Comparison of ENCODE assay signal across 9 cellular contexts in the genomic region with DNA sequence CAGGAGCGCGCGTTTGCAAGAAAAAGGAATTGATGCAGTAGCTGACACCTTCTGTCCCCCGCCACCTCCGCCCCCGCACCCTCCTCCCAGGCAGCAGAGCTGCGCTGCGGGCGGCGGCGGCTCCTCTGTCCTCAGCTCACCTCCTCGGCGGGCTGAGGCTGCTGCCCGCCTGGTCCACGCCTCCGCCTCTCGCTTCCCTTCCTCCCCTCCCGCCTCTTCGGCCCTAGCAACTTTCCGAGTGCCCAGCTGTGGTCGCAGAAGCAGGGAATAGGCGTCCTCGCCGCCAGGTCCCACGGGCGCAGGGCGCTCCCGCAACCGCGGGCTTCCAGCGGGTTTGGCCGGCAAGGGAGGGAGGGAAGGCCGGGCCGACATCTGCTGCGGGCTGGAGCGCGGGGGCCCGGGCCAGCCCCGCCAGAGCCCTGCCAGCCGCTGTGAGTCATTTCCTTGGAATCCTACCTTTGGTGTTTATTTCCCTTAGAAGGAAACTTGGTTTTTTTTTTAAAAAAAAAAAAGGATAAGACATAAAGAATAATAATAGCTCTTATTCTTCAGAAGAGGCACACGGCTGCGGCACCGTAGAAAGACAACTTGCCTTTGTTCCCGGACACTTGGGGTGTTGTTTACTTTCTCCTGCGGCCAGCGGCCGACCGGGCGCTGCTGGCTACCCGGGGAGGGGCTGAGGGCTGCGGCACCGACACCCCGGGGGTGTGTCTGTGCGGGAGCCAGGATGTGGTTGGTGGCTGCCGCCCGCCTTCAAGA. TPM values are rescaled to one million over a fixed set of nuclear protein-coding genes. Genes with fewer than 3 reads are reported as not detected.
A peak's percentile ranks its signal among the peaks of the same experiment; 100 is the strongest.
DNase-seq lines count a peak whose midpoint lies in the region; ATAC-seq and TF ChIP-seq lines count a peak whose summit lies in the region.
"Had no signal": no experiment of that assay in that cellular context is flagged by ENCODE, and none has a peak within 500 bp of the region (broad histone marks: within the 10 kb centered on the region; RNA-seq: fewer than 3 reads in every experiment).

No MANE protein-coding gene starts in this region.

- POLR2A ChIA-PET in GM10248 (lab: Yijun Ruan, JAX) = no interaction called here

- in situ Hi-C loops in astrocyte of the spinal cord (cut with HindIII; ENCODE audit: low sequenced_read_pairs) = no loop called here

- TF ChIP-seq CTCF in GM10248 (IDR thresholded peaks at IDR 0.05; ENCODE audit: control extremely low read depth, extremely low read depth, low read depth, missing control alignments) (no peak), astrocyte of the spinal cord (IDR thresholded peaks at IDR 0.05; ENCODE audit: low read depth, low read length) (no peak), psoas muscle (IDR thresholded peaks at IDR 0.05) (no peak)

- WGBS in psoas muscle, 3 donors = 2 to 6% (median 4%) methylated on average over 40 to 56 of the region's 56 CpGs

- H3K4me3 ChIP-seq in astrocyte of the spinal cord (ENCODE audit: low read depth, low read length) (peak overlapping the region; percentile 80), psoas muscle (peak overlapping the region; percentile 71)

- peaks cover 15% of the 10 kb centered on the region for H3K4me1 ChIP-seq in psoas muscle

- intact Hi-C loops in psoas muscle (cut with DNase I) = no loop called here

- no peaks in the 10 kb centered on the region for H3K36me3 ChIP-seq in psoas muscle (ENCODE audit: insufficient read depth in 1 of 2, low read depth in 1 of 2)

- DNase-seq in GM10248 (ENCODE audit: extremely low spot score) (peak; percentile 34), NCI-H2227 (lab: John Stamatoyannopoulos, UW; ENCODE audit: unreplicated experiment) (peak; percentile 77), astrocyte of the spinal cord (ENCODE audit: low read depth, low spot score) (peak; percentile 83), hypothalamus (lab: John Stamatoyannopoulos, UW) (peak in 41 of 51 donors; percentile 22 to 79 (median 50)), psoas muscle (peak in 1 of 2 donors; percentile 33), GM19238 (ENCODE audit: insufficient read length, low spot score) (no peak), GF-D8 (lab: John Stamatoyannopoulos, UW) (no peak)

- H3K27me3 ChIP-seq in psoas muscle (ENCODE audit: insufficient read depth in 3 of 3, low read length in 2 of 3) = peaks cover 0 to 74% (median 12%) of the 10 kb centered on the region in 3 donors

- CTCF ChIA-PET in GM10248 (lab: Yijun Ruan, JAX) = interaction anchor here (0.8 to 1.5 kb wide), 3 partner anchors 11 to 75 kb away, joined by 3 to 4 read pairs (median 3); no protein-coding TSS in a partner anchor

- H3K9me3 ChIP-seq in psoas muscle = no peaks in the 10 kb centered on the region

- ATAC-seq in psoas muscle = peak; percentile 51 to 71 (median 52)
- no peak for ATAC-seq in GM19463 (IDR thresholded peaks at IDR 0.05; ENCODE audit: unreplicated experiment)

- peak overlapping the region; percentile 53 for H3K27ac ChIP-seq in psoas muscle

RNA-seq across cellular contexts. Expression of a gene that starts 1.1 kb away (rescaled TPM):
- total RNA-seq in psoas muscle = 1 to 10 TPM in 1 of 4 donors, under 1 TPM in 3; 0.17 to 1.3 (median 0.36) TPM
- polyA plus RNA-seq in psoas muscle = under 1 TPM; 0.12 to 0.25 (median 0.18) TPM
- total RNA-seq: T-helper 1 cell treated with Interleukin-12 subunit alpha and Interleukin-12 subunit beta and Interleukin-4 antibody, amounts not matched to agents 30 ng/mL and 1 ng/mL, for 36 hours had no signal

Comparison
In these comparisons a context has a peak if more than half of its experiments do, and no peak if none do; other contexts are left out.
1. DNase-seq: peak in GM10248 (single experiment), NCI-H2227 (single experiment), astrocyte of the spinal cord (single experiment) and hypothalamus (41 of 51); none in GM19238 (single experiment) and GF-D8 (single experiment).